ENCODE assay signal across 28 cellular contexts in genomic region chr5:76477576-76477975, GRCh38.
"Had no signal": no experiment of that assay in that cellular context is flagged by ENCODE, and none has a peak within 500 bp of the region (broad histone marks: within the 10 kb centered on the region; RNA-seq: fewer than 3 reads in every experiment).

No MANE protein-coding gene starts in this region.

- H3K27ac Mint-ChIP-seq: nephron progenitor cell; neural progenitor cell; stimulated activated memory B cell treated with anti-CD40 and anti-IgM and Interleukin-4, amounts not matched to agents 10 μg/mL and 1 μg/mL and 100 μg/mL, for 72 hours; stimulated activated naive CD8-positive, alpha-beta T cell treated with anti-CD3 and anti-CD28 coated beads, Interleukin-15, amount 100 ng/mL, for 72 hours had no signal

- H3K36me3 Mint-ChIP-seq: neural progenitor cell; stimulated activated memory B cell treated with anti-CD40 and anti-IgM and Interleukin-4, amounts not matched to agents 10 μg/mL and 1 μg/mL and 100 μg/mL, for 72 hours had no signal

- ATAC-seq: heart left ventricle; left cardiac atrium; left ventricle myocardium superior; lower lobe of right lung; naive thymus-derived CD4-positive, alpha-beta T cell; right lobe of liver; stimulated activated naive CD8-positive, alpha-beta T cell treated with anti-CD3 and anti-CD28 coated beads, Interleukin-15, amount 100 ng/mL, for 72 hours had no signal

- H3K4me3 Mint-ChIP-seq: naive thymus-derived CD4-positive, alpha-beta T cell; nephron progenitor cell; neural progenitor cell; stimulated activated memory B cell treated with anti-CD40 and anti-IgM and Interleukin-4, amounts not matched to agents 10 μg/mL and 1 μg/mL and 100 μg/mL, for 72 hours; stimulated activated naive CD8-positive, alpha-beta T cell treated with anti-CD3 and anti-CD28 coated beads, Interleukin-15, amount 100 ng/mL, for 72 hours had no signal

- H3K4me3 ChIP-seq: heart left ventricle, lower lobe of right lung, neural progenitor cell, right atrium auricular region, right lobe of liver, smooth muscle cell, tibial nerve, upper lobe of left lung, vagina had no signal

- H3K9ac ChIP-seq: neural progenitor cell, parathyroid adenoma had no signal

- DNase-seq: heart left ventricle; kidney glomerular epithelial cell; left cardiac atrium; left ventricle myocardium superior; lower lobe of right lung; mammary epithelial cell; mesenchymal stem cell; naive thymus-derived CD4-positive, alpha-beta T cell; nephron progenitor cell; occipital lobe; right lobe of liver; stimulated activated CD4-positive, alpha-beta T cell treated with anti-CD3 and anti-CD28 coated beads, Interleukin-1b, Interleukin-23, amount 100 ng/mL, for 48 hours; stimulated activated CD4-positive, alpha-beta T cell treated with anti-CD3 and anti-CD28 coated beads, Interleukin-2, amount 100 ng/mL, for 48 hours; stimulated activated CD4-positive, alpha-beta T cell treated with anti-CD3 and anti-CD28 coated beads, Interleukin-4, amount 100 ng/mL, for 4 hours; stimulated activated CD8-positive, alpha-beta memory T cell treated with anti-CD3 and anti-CD28 coated beads, Interleukin-4, amount 100 ng/mL, for 48 hours; stimulated activated naive CD4-positive, alpha-beta T cell treated with Interleukin-2 at 50 U/mL for 16 hours; stimulated activated naive CD8-positive, alpha-beta T cell treated with anti-CD3 and anti-CD28 coated beads, Interleukin-15, amount 100 ng/mL, for 72 hours; substantia nigra; upper lobe of left lung had no signal

- H3K36me3 ChIP-seq: heart left ventricle, lower lobe of right lung, neural progenitor cell, neutrophil, right atrium auricular region, right lobe of liver, tibial nerve, upper lobe of left lung, vagina had no signal

- H3K9me3 Mint-ChIP-seq: nephron progenitor cell; neural progenitor cell; stimulated activated memory B cell treated with anti-CD40 and anti-IgM and Interleukin-4, amounts not matched to agents 10 μg/mL and 1 μg/mL and 100 μg/mL, for 72 hours; stimulated activated naive CD8-positive, alpha-beta T cell treated with anti-CD3 and anti-CD28 coated beads, Interleukin-15, amount 100 ng/mL, for 72 hours had no signal

- H3K27me3 ChIP-seq: heart left ventricle, neural progenitor cell, neutrophil, right atrium auricular region, right lobe of liver, tibial nerve, upper lobe of left lung, vagina had no signal

- H3K27ac ChIP-seq: heart left ventricle, lower lobe of right lung, neural progenitor cell, neutrophil, parathyroid adenoma, right atrium auricular region, right lobe of liver, tibial nerve, upper lobe of left lung, vagina had no signal

- H3K9me3 ChIP-seq: heart left ventricle, lower lobe of right lung, neutrophil, right atrium auricular region, right lobe of liver, tibial nerve, upper lobe of left lung, vagina had no signal

- FAIRE-seq: keratinocyte had no signal

- H3K27me3 Mint-ChIP-seq: naive thymus-derived CD4-positive, alpha-beta T cell; stimulated activated memory B cell treated with anti-CD40 and anti-IgM and Interleukin-4, amounts not matched to agents 10 μg/mL and 1 μg/mL and 100 μg/mL, for 72 hours; stimulated activated naive CD8-positive, alpha-beta T cell treated with anti-CD3 and anti-CD28 coated beads, Interleukin-15, amount 100 ng/mL, for 72 hours had no signal

- H3K4me1 ChIP-seq: lower lobe of right lung, right atrium auricular region, vagina had no signal
